In genomic region chr6:52595796-52596130, GRCh38 we compare ENCODE assay signal across 8 cellular contexts. TPM values are rescaled to one million over a fixed set of nuclear protein-coding genes. Genes with fewer than 3 reads are reported as not detected.
A peak's percentile ranks its signal among the peaks of the same experiment; 100 is the strongest.
DNase-seq lines count a peak whose midpoint lies in the region; ATAC-seq and TF ChIP-seq lines count a peak whose summit lies in the region.

No MANE protein-coding gene starts in this region.

- TF ChIP-seq CTCF in AG10803 (conservative IDR thresholded peaks at IDR 0.05; ENCODE audit: low read length) (no peak), hepatocyte (IDR thresholded peaks at IDR 0.05; ENCODE audit: poor library complexity) (no peak)

- H3K9me3 ChIP-seq in hepatocyte (ENCODE audit: low read depth), result no peaks in the 10 kb centered on the region

- H2AFZ ChIP-seq in hepatocyte, result no peak overlapping the region

- no peaks in the 10 kb centered on the region for H3K9me2 ChIP-seq in hepatocyte (replicated peaks; ENCODE audit: insufficient read depth)

- no peaks in the 10 kb centered on the region for H3K79me2 ChIP-seq in hepatocyte

- no peaks in the 10 kb centered on the region for H3K27me3 ChIP-seq in hepatocyte

- H3K4me1 ChIP-seq in hepatocyte (ENCODE audit: insufficient read depth), result peaks cover 31% of the 10 kb centered on the region

- peak; percentile 50 for ATAC-seq in GM21381 (IDR thresholded peaks at IDR 0.05; ENCODE audit: unreplicated experiment)
- peak; percentile 54 for ATAC-seq in HG03565 (IDR thresholded peaks at IDR 0.05; ENCODE audit: unreplicated experiment)

- no peaks in the 10 kb centered on the region for H3K36me3 ChIP-seq in hepatocyte (replicated peaks; ENCODE audit: insufficient read depth, low read depth)

- H3K4me3 ChIP-seq in AG10803 (ENCODE audit: low read length) (peak overlapping the region; percentile 43), hepatocyte (no peak overlapping the region)

- peak overlapping the region; percentile 41 for H3K4me2 ChIP-seq in hepatocyte

- no peaks in the 10 kb centered on the region for H4K20me1 ChIP-seq in hepatocyte (ENCODE audit: insufficient read depth, poor library complexity, severe bottlenecking)

- DNase-seq in AG10803 (ENCODE audit: low read depth), result no peak
- no peak for DNase-seq in hepatocyte (ENCODE audit: low spot score)
- DNase-seq in effector CD4-positive, alpha-beta T cell, result no peak
- no peak for DNase-seq in UCSD-AML1 (lab: John Stamatoyannopoulos, UW; ENCODE audit: unreplicated experiment)
- DNase-seq in pons (ENCODE audit: low spot score), result no peak
- no peak for DNase-seq in HPDE6-E6E7 (ENCODE audit: extremely low spot score)

- peak overlapping the region; percentile 87 for H3K27ac ChIP-seq in hepatocyte

RNA-seq across cellular contexts. Expression of gene TRAM2, which starts 18.9 kb away (rescaled TPM):
- total RNA-seq in hepatocyte, result 47.6 and 48.2 TPM in 2 replicates
- polyA plus RNA-seq in hepatocyte, result 20.8 and 29.6 TPM in 2 replicates
